11 cellular contexts compared by ENCODE assay signal in genomic region chr6:26531897-26532296, GRCh38. TPM values are rescaled to one million over a fixed set of nuclear protein-coding genes. Genes with fewer than 3 reads are reported as not detected.
DNase-seq lines count a peak whose midpoint lies in the region; ATAC-seq and TF ChIP-seq lines count a peak whose summit lies in the region.
"Had no signal": no experiment of that assay in that cellular context is flagged by ENCODE, and none has a peak within 500 bp of the region (broad histone marks: within the 10 kb centered on the region; RNA-seq: fewer than 3 reads in every experiment).

No MANE protein-coding gene starts in this region.

- no peaks in the 10 kb centered on the region for H3K36me3 ChIP-seq in CD8-positive, alpha-beta memory T cell (ENCODE audit: insufficient read depth, low read length)
- no peaks in the 10 kb centered on the region for H3K36me3 ChIP-seq in MM.1S (replicated peaks; ENCODE audit: insufficient read depth, low read length)

- H3K4me3 Mint-ChIP-seq in CD8-positive, alpha-beta memory T cell: peak overlapping the region in 4 of 7 donors; percentile 91 to 96 (median 95)
- no peak overlapping the region for H3K4me3 Mint-ChIP-seq in progenitor cell of endocrine pancreas (ENCODE audit: low read depth)

- no peak for DNase-seq in CD8-positive, alpha-beta memory T cell
- DNase-seq in MM.1S (no peak), cerebellar cortex (ENCODE audit: low spot score) (peak; percentile 29), progenitor cell of endocrine pancreas (ENCODE audit: low spot score, unreplicated experiment) (no peak), NCI-H446 (lab: John Stamatoyannopoulos, UW) (no peak), inferior parietal cortex (ENCODE audit: extremely low spot score) (no peak), SIG-M5 (lab: John Stamatoyannopoulos, UW) (no peak)
- DNase-seq: effector memory CD4-positive, alpha-beta T cell; NCI-H524 had no signal

- no peak overlapping the region; the same call in 1 of the 2 replicates for H3K9ac ChIP-seq in MM.1S (ENCODE audit: low read length)

- peaks cover 43% of the 10 kb centered on the region for H3F3A ChIP-seq in MM.1S (ENCODE audit: insufficient read depth, low read length)

- no peak for TF ChIP-seq CTCF in MM.1S (IDR thresholded peaks at IDR 0.05; ENCODE audit: low read length)
- TF ChIP-seq CTCF in progenitor cell of endocrine pancreas (IDR thresholded peaks at IDR 0.05; ENCODE audit: unreplicated experiment): no peak

- peak overlapping the region; percentile 65 for H3K4me2 ChIP-seq in MM.1S (ENCODE audit: low read depth, low read length)

- H3K9me3 Mint-ChIP-seq in CD8-positive, alpha-beta memory T cell: peaks cover 0 to 4% (median 0%) of the 10 kb centered on the region in 5 donors
- H3K9me3 Mint-ChIP-seq in progenitor cell of endocrine pancreas (ENCODE audit: low read depth): no peaks in the 10 kb centered on the region

- H3K79me2 ChIP-seq in MM.1S (ENCODE audit: low read length): no peaks in the 10 kb centered on the region

- H3K4me1 Mint-ChIP-seq in CD8-positive, alpha-beta memory T cell: peaks cover 36 to 49% (median 39%) of the 10 kb centered on the region in 3 donors
- peaks cover 14% of the 10 kb centered on the region for H3K4me1 Mint-ChIP-seq in progenitor cell of endocrine pancreas (ENCODE audit: low read depth)

- peaks cover 29% of the 10 kb centered on the region for H3K4me1 ChIP-seq in CD8-positive, alpha-beta memory T cell (ENCODE audit: insufficient read depth, low read length)
- H3K4me1 ChIP-seq in MM.1S (ENCODE audit: low read length): peaks cover 31% of the 10 kb centered on the region

- H3K4me3 ChIP-seq in CD8-positive, alpha-beta memory T cell (ENCODE audit: low read length): no peak overlapping the region
- peak overlapping the region; percentile 81; the same call in 1 of the 2 replicates for H3K4me3 ChIP-seq in MM.1S (ENCODE audit: low read length)

- peak overlapping the region; percentile 20 for H2AFZ ChIP-seq in MM.1S (ENCODE audit: low read length)

- no peaks in the 10 kb centered on the region for H3K27me3 ChIP-seq in CD8-positive, alpha-beta memory T cell (ENCODE audit: insufficient read depth, low read length, poor library complexity, severe bottlenecking)
- no peaks in the 10 kb centered on the region for H3K27me3 ChIP-seq in MM.1S (replicated peaks; ENCODE audit: insufficient read depth, low read length)

- peaks cover 0 to 8% (median 0%) of the 10 kb centered on the region in 3 donors for H3K36me3 Mint-ChIP-seq in CD8-positive, alpha-beta memory T cell
- no peaks in the 10 kb centered on the region for H3K36me3 Mint-ChIP-seq in progenitor cell of endocrine pancreas (ENCODE audit: insufficient read depth)

- H3K27ac Mint-ChIP-seq in CD8-positive, alpha-beta memory T cell: peak overlapping the region; percentile 10 to 96 (median 94)
- H3K27ac Mint-ChIP-seq in progenitor cell of endocrine pancreas: peak overlapping the region; percentile 30

- no peak for ATAC-seq in HG03520 (IDR thresholded peaks at IDR 0.05; ENCODE audit: unreplicated experiment)

- no peaks in the 10 kb centered on the region for H3K9me2 ChIP-seq in MM.1S (replicated peaks; ENCODE audit: insufficient read depth, low read length)

- peaks cover 0 to 7% of the 10 kb centered on the region in 2 donors for H3K27me3 Mint-ChIP-seq in CD8-positive, alpha-beta memory T cell
- no peaks in the 10 kb centered on the region for H3K27me3 Mint-ChIP-seq in progenitor cell of endocrine pancreas

- H4K20me1 ChIP-seq in MM.1S (ENCODE audit: insufficient read depth, low read length): no peaks in the 10 kb centered on the region

- no peaks in the 10 kb centered on the region for H3K9me3 ChIP-seq in CD8-positive, alpha-beta memory T cell (ENCODE audit: low read length)
- no peaks in the 10 kb centered on the region for H3K9me3 ChIP-seq in MM.1S (replicated peaks; ENCODE audit: insufficient read depth, low read length)

- POLR2A ChIA-PET in CD8-positive, alpha-beta memory T cell (lab: Charles Lee): interaction anchor here (0.6 to 1.8 kb wide), 3 partner anchors 40 to 232 kb away, joined by 4 to 14 read pairs (median 8); no protein-coding TSS in a partner anchor

- CTCF ChIA-PET in CD8-positive, alpha-beta memory T cell (lab: Charles Lee): interaction anchor here (1.1 to 4.7 kb wide), 4 partner anchors 11 to 282 kb away, joined by 3 to 25 read pairs (median 8); a partner anchor contains a TSS

- no peak overlapping the region for H3K27ac ChIP-seq in CD8-positive, alpha-beta memory T cell (ENCODE audit: low read depth, low read length)
- H3K27ac ChIP-seq in MM.1S (ENCODE audit: low read length): peak overlapping the region; percentile 82; the same call in 1 of the 2 replicates

RNA-seq across cellular contexts. Expression of gene HMGN4, which starts 6.3 kb away (rescaled TPM):
- 10 to 100 TPM; 90.0 to 91.4 TPM for total RNA-seq in CD8-positive, alpha-beta memory T cell
- 166 TPM for polyA plus RNA-seq in CD8-positive, alpha-beta memory T cell
- total RNA-seq in progenitor cell of endocrine pancreas: 39.7 and 42.5 TPM in 2 replicates

RNA-seq across cellular contexts. Expression of gene BTN1A1, which starts 31.8 kb away (rescaled TPM):
- total RNA-seq in CD8-positive, alpha-beta memory T cell: under 1 TPM in 1 of 2 experiments, not detected in 1; 0.09 TPM
- not detected for polyA plus RNA-seq in CD8-positive, alpha-beta memory T cell
- total RNA-seq in progenitor cell of endocrine pancreas: 1.5 and 1.6 TPM in 2 replicates
- total RNA-seq: LHCN-M2 had no signal
